In genomic region chr19:44723299-44723951, GRCh38 we compare ENCODE assay signal across 10 cellular contexts. TPM values are rescaled to one million over a fixed set of nuclear protein-coding genes. Genes with fewer than 3 reads are reported as not detected.
DNase-seq lines count a peak whose midpoint lies in the region; ATAC-seq lines count a peak whose summit lies in the region.
"Had no signal": no experiment of that assay in that cellular context is flagged by ENCODE, and none has a peak within 500 bp of the region (broad histone marks: within the 10 kb centered on the region; RNA-seq: fewer than 3 reads in every experiment).

No MANE protein-coding gene starts in this region.

- peak overlapping the region; percentile 34 for H3K27ac Mint-ChIP-seq in activated naive CD8-positive, alpha-beta T cell treated with anti-CD3 and anti-CD28 coated beads for 36 hours
- peak overlapping the region; percentile 61 to 82 for H3K27ac Mint-ChIP-seq in natural killer cell treated with Interleukin-12 subunit alpha and Interleukin-12 subunit beta and Interleukin-15 and Interleukin-18, amount 100 ng/mL, for 72 hours

- ATAC-seq in GM18861 (IDR thresholded peaks at IDR 0.05; ENCODE audit: unreplicated experiment) (peak; percentile 14), HG03097 (IDR thresholded peaks at IDR 0.05; ENCODE audit: low FRiP score, unreplicated experiment) (peak; percentile 23), GM21576 (IDR thresholded peaks at IDR 0.05; ENCODE audit: unreplicated experiment) (no peak)
- ATAC-seq in natural killer cell treated with Interleukin-12 subunit alpha and Interleukin-12 subunit beta and Interleukin-15 and Interleukin-18, amount 100 ng/mL, for 72 hours = peak; percentile 64

- peaks cover 30% of the 10 kb centered on the region for H3K4me1 Mint-ChIP-seq in activated naive CD8-positive, alpha-beta T cell treated with anti-CD3 and anti-CD28 coated beads for 36 hours
- peaks cover 41 to 47% of the 10 kb centered on the region in 2 donors for H3K4me1 Mint-ChIP-seq in natural killer cell treated with Interleukin-12 subunit alpha and Interleukin-12 subunit beta and Interleukin-15 and Interleukin-18, amount 100 ng/mL, for 72 hours (ENCODE audit: low read depth in 2 of 2)

- no peaks in the 10 kb centered on the region for H3K9me3 Mint-ChIP-seq in activated naive CD8-positive, alpha-beta T cell treated with anti-CD3 and anti-CD28 coated beads for 36 hours
- H3K9me3 Mint-ChIP-seq in natural killer cell treated with Interleukin-12 subunit alpha and Interleukin-12 subunit beta and Interleukin-15 and Interleukin-18, amount 100 ng/mL, for 72 hours = no peaks in the 10 kb centered on the region

- no peak for DNase-seq in activated naive CD8-positive, alpha-beta T cell treated with anti-CD3 and anti-CD28 coated beads for 36 hours
- DNase-seq in natural killer cell treated with Interleukin-12 subunit alpha and Interleukin-12 subunit beta and Interleukin-15 and Interleukin-18, amount 100 ng/mL, for 72 hours (ENCODE audit: low spot score) = no peak
- DNase-seq in NCI-H2107 treated with DMSO at 0.1 percent for 48 hours (lab: John Stamatoyannopoulos, UW; ENCODE audit: unreplicated experiment) (no peak), cortex of kidney (lab: John Stamatoyannopoulos, UW) (no peak), SIG-M5 (lab: John Stamatoyannopoulos, UW) (no peak)

- H3K36me3 Mint-ChIP-seq in activated naive CD8-positive, alpha-beta T cell treated with anti-CD3 and anti-CD28 coated beads for 36 hours = no peaks in the 10 kb centered on the region
- H3K36me3 Mint-ChIP-seq in natural killer cell treated with Interleukin-12 subunit alpha and Interleukin-12 subunit beta and Interleukin-15 and Interleukin-18, amount 100 ng/mL, for 72 hours = no peaks in the 10 kb centered on the region

- no peaks in the 10 kb centered on the region for H3K27me3 Mint-ChIP-seq in activated naive CD8-positive, alpha-beta T cell treated with anti-CD3 and anti-CD28 coated beads for 36 hours
- no peaks in the 10 kb centered on the region for H3K27me3 Mint-ChIP-seq in natural killer cell treated with Interleukin-12 subunit alpha and Interleukin-12 subunit beta and Interleukin-15 and Interleukin-18, amount 100 ng/mL, for 72 hours

- no peak overlapping the region for H3K4me3 Mint-ChIP-seq in activated naive CD8-positive, alpha-beta T cell treated with anti-CD3 and anti-CD28 coated beads for 36 hours
- peak overlapping the region; percentile 67 for H3K4me3 Mint-ChIP-seq in natural killer cell treated with Interleukin-12 subunit alpha and Interleukin-12 subunit beta and Interleukin-15 and Interleukin-18, amount 100 ng/mL, for 72 hours

RNA-seq across cellular contexts. Expression of gene CEACAM16, which starts 24.5 kb away (rescaled TPM):
- total RNA-seq in activated naive CD8-positive, alpha-beta T cell treated with anti-CD3 and anti-CD28 coated beads for 36 hours = not detected
- not detected for total RNA-seq in natural killer cell treated with Interleukin-12 subunit alpha and Interleukin-12 subunit beta and Interleukin-15 and Interleukin-18, amount 100 ng/mL, for 72 hours
- total RNA-seq: NCI-H460 had no signal

RNA-seq across cellular contexts. Expression of gene BCL3, which starts 25.1 kb away (rescaled TPM):
- 10 to 100 TPM; 19.0 to 23.8 TPM for total RNA-seq in activated naive CD8-positive, alpha-beta T cell treated with anti-CD3 and anti-CD28 coated beads for 36 hours
- 100 to 1,000 TPM; 117 to 122 TPM for total RNA-seq in natural killer cell treated with Interleukin-12 subunit alpha and Interleukin-12 subunit beta and Interleukin-15 and Interleukin-18, amount 100 ng/mL, for 72 hours

RNA-seq across cellular contexts. Expression of gene CEACAM19, which starts 52.1 kb away (rescaled TPM):
- total RNA-seq in activated naive CD8-positive, alpha-beta T cell treated with anti-CD3 and anti-CD28 coated beads for 36 hours = 1 to 10 TPM in 1 of 2 experiments, under 1 TPM in 1; 0.62 to 1.4 TPM
- total RNA-seq in natural killer cell treated with Interleukin-12 subunit alpha and Interleukin-12 subunit beta and Interleukin-15 and Interleukin-18, amount 100 ng/mL, for 72 hours = 1 to 10 TPM; 1.6 to 1.9 TPM

RNA-seq across cellular contexts. Expression of gene CBLC, which starts 54.3 kb away (rescaled TPM):
- not detected for total RNA-seq in activated naive CD8-positive, alpha-beta T cell treated with anti-CD3 and anti-CD28 coated beads for 36 hours
- not detected for total RNA-seq in natural killer cell treated with Interleukin-12 subunit alpha and Interleukin-12 subunit beta and Interleukin-15 and Interleukin-18, amount 100 ng/mL, for 72 hours
- total RNA-seq: myocyte, NCI-H460 had no signal

Comparison
In these comparisons a context has a peak if more than half of its experiments do, and no peak if none do; other contexts are left out.
1. RNA of gene BCL3, which starts 25.1 kb away (total RNA-seq): 117 to 122 TPM in natural killer cell treated with Interleukin-12 subunit alpha and Interleukin-12 subunit beta and Interleukin-15 and Interleukin-18, amount 100 ng/mL, for 72 hours; 19.0 to 23.8 TPM in activated naive CD8-positive, alpha-beta T cell treated with anti-CD3 and anti-CD28 coated beads for 36 hours; every median in the first group is over 4 times any median in the second.